Comparison of ENCODE assay signal across 19 cellular contexts in the genomic region with DNA sequence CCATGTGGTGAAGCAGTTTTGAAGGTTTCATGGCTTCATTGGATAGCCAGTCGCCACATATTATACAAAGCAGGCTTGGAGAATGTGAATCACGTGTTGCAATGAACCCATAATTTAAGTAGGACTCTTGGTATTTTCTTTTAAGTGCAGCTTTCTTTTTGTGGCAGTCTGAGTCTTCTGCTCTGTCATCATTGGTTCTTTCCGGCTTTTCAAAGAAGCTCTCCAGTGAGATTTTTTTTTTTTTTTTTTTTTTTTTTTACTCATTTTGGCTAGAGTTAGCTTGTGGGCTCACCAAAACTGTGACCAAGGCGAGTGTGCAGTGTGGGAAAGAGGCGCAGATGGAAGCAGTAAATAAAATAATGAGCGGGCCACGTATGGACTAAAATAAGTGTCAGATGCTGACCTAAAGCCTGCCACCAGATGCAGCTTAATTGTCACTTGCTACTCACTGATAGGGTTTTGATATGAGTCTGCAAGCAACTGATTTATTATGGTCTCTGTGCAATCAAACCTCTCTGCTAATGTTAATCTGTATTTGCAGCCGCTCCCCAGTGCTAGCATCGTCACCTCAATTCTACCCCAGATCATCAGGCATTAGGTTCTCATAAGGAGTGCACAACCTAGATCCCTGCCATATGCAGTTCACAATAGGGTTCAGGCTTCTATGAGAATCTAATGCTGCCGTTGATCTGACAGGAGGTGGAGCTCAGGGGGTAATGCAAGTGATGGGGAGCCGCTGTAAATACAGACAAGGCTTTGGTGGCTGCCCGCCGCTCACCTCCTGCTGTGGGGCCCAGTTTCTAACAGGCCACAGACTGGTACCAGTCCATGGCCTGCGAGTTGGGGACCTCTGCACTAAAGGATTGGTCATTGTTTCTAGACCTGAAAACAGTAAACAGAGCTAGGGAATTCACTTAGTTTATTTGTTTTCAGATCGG.
"Had no signal": no experiment of that assay in that cellular context is flagged by ENCODE, and none has a peak within 500 bp of the region (broad histone marks: within the 10 kb centered on the region; RNA-seq: fewer than 3 reads in every experiment).

No MANE protein-coding gene starts in this region.

- H3K36me3 Mint-ChIP-seq: activated naive CD4-positive, alpha-beta T cell treated with anti-CD3 and anti-CD28 coated beads, Interleukin-2, amount 10 ng/mL, durations not matched to agents 7 days and 5 days; stimulated activated memory B cell treated with anti-CD40 and anti-IgM and Interleukin-4, amounts not matched to agents 10 μg/mL and 1 μg/mL and 100 μg/mL, for 72 hours had no signal

- H3K27me3 ChIP-seq: heart right ventricle, spleen, upper lobe of right lung had no signal

- H3K4me3 ChIP-seq: heart right ventricle, spleen, thoracic aorta, upper lobe of right lung had no signal

- H3K27ac Mint-ChIP-seq: activated naive CD4-positive, alpha-beta T cell treated with anti-CD3 and anti-CD28 coated beads, Interleukin-2, amount 10 ng/mL, durations not matched to agents 7 days and 5 days; activated naive CD8-positive, alpha-beta T cell treated with anti-CD3 and anti-CD28 coated beads, Interleukin-2, amount 50 U/mL, for 24 hours; nephron; stimulated activated memory B cell treated with anti-CD40 and anti-IgM and Interleukin-4, amounts not matched to agents 10 μg/mL and 1 μg/mL and 100 μg/mL, for 72 hours had no signal

- H3K9me3 ChIP-seq: heart right ventricle, spleen, thoracic aorta, upper lobe of right lung had no signal

- H3K27ac ChIP-seq: heart right ventricle, thoracic aorta, upper lobe of right lung had no signal

- H3K9me3 Mint-ChIP-seq: activated naive CD4-positive, alpha-beta T cell treated with anti-CD3 and anti-CD28 coated beads, Interleukin-2, amount 10 ng/mL, durations not matched to agents 7 days and 5 days; activated naive CD8-positive, alpha-beta T cell treated with anti-CD3 and anti-CD28 coated beads, Interleukin-2, amount 50 U/mL, for 24 hours; nephron; stimulated activated memory B cell treated with anti-CD40 and anti-IgM and Interleukin-4, amounts not matched to agents 10 μg/mL and 1 μg/mL and 100 μg/mL, for 72 hours had no signal

- H3K27me3 Mint-ChIP-seq: activated naive CD4-positive, alpha-beta T cell treated with anti-CD3 and anti-CD28 coated beads, Interleukin-2, amount 10 ng/mL, durations not matched to agents 7 days and 5 days; activated naive CD8-positive, alpha-beta T cell treated with anti-CD3 and anti-CD28 coated beads, Interleukin-2, amount 50 U/mL, for 24 hours; stimulated activated memory B cell treated with anti-CD40 and anti-IgM and Interleukin-4, amounts not matched to agents 10 μg/mL and 1 μg/mL and 100 μg/mL, for 72 hours had no signal

- H3K4me3 Mint-ChIP-seq: activated naive CD4-positive, alpha-beta T cell treated with anti-CD3 and anti-CD28 coated beads, Interleukin-2, amount 10 ng/mL, durations not matched to agents 7 days and 5 days; activated naive CD8-positive, alpha-beta T cell treated with anti-CD3 and anti-CD28 coated beads, Interleukin-2, amount 50 U/mL, for 24 hours; nephron; stimulated activated memory B cell treated with anti-CD40 and anti-IgM and Interleukin-4, amounts not matched to agents 10 μg/mL and 1 μg/mL and 100 μg/mL, for 72 hours had no signal

- H3K36me3 ChIP-seq: heart right ventricle, spleen, thoracic aorta, upper lobe of right lung had no signal

- DNase-seq: activated CD4-positive, alpha-beta T cell treated with anti-CD3 and anti-CD28 coated beads for 1 hour; activated CD8-positive, alpha-beta memory T cell treated with anti-CD3 and anti-CD28 coated beads for 24 hours; activated CD8-positive, alpha-beta memory T cell treated with anti-CD3 and anti-CD28 coated beads, Interleukin-2, amount 50 U/mL, for 48 hours; activated effector memory CD4-positive, alpha-beta T cell treated with Interleukin-2 at 50 U/mL for 16 hours; activated naive CD4-positive, alpha-beta T cell treated with anti-CD3 and anti-CD28 coated beads, Interleukin-2, amount 10 ng/mL, durations not matched to agents 7 days and 5 days; activated naive CD8-positive, alpha-beta T cell treated with anti-CD3 and anti-CD28 coated beads, Interleukin-2, amount 50 U/mL, for 24 hours; activated T-cell treated with anti-CD3 and anti-CD28 coated beads, Interleukin-2, amount 50 U/mL, for 48 hours; cerebellar nuclear complex; cortex of kidney; heart right ventricle; midbrain; nucleus accumbens; posterior cingulate gyrus; spleen; stimulated activated CD4-positive, alpha-beta T cell treated with anti-CD3 and anti-CD28 coated beads, Interleukin-4, amount 100 ng/mL, for 4 hours; upper lobe of right lung had no signal
